In the genomic region with DNA sequence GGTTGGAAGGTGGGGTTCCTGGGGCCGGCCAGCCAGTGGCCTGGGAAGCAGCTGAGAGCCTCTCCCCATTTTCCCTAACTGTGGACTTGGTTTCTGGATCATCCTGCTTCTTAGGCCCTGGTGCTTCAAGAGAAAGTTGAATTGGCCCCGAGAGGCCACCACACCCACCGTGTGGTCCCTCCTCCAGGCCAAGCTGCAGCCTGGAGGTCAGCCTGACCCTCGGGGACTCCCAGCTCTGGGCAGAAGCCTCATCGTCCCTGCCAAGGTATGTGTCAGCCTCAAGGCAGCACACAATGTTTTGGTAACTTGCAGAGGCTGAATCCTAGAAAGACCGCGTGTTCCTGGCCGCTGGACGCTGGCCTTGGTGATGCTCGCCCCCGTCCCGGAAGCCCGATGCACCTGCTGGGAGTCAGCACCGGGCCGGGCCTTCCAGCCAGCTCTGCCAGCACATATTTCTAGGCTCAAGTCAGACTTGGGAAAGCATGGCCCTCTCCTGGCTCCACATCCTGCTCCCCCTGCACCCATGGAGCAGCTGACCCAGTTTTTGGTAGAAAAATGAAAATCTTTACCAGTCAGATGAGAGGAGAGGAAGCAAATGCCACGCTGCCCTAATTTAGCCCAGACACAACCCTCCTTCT, we compare ENCODE assay signal across 10 cellular contexts.
DNase-seq lines count a peak whose midpoint lies in the region; ATAC-seq lines count a peak whose summit lies in the region.
"Had no signal": no experiment of that assay in that cellular context is flagged by ENCODE, and none has a peak within 500 bp of the region (broad histone marks: within the 10 kb centered on the region; RNA-seq: fewer than 3 reads in every experiment).

No MANE protein-coding gene starts in this region.

- no peaks in the 10 kb centered on the region for H3K9me3 Mint-ChIP-seq in activated CD8-positive, alpha-beta memory T cell treated with anti-CD3 and anti-CD28 coated beads, Interleukin-2, amount 10 ng/mL, durations not matched to agents 7 days and 5 days (ENCODE audit: low read depth)

- H3K36me3 Mint-ChIP-seq in activated CD8-positive, alpha-beta memory T cell treated with anti-CD3 and anti-CD28 coated beads, Interleukin-2, amount 10 ng/mL, durations not matched to agents 7 days and 5 days, result peaks cover 3% of the 10 kb centered on the region

- H3K4me1 Mint-ChIP-seq in activated CD8-positive, alpha-beta memory T cell treated with anti-CD3 and anti-CD28 coated beads, Interleukin-2, amount 10 ng/mL, durations not matched to agents 7 days and 5 days, result peaks cover 43% of the 10 kb centered on the region

- no peaks in the 10 kb centered on the region for H3K4me1 ChIP-seq in urinary bladder (ENCODE audit: insufficient read depth)

- no peak overlapping the region for H3K4me3 ChIP-seq in urinary bladder (ENCODE audit: low read depth, low read length)

- WGBS in urinary bladder, result 28% methylated on average over 16 of the region's 16 CpGs

- ATAC-seq in activated CD8-positive, alpha-beta memory T cell treated with anti-CD3 and anti-CD28 coated beads, Interleukin-2, amount 10 ng/mL, durations not matched to agents 7 days and 5 days, result no peak
- no peak for ATAC-seq in HG02588 (IDR thresholded peaks at IDR 0.05; ENCODE audit: unreplicated experiment)

- peaks cover 66% of the 10 kb centered on the region for H3K27me3 Mint-ChIP-seq in activated CD8-positive, alpha-beta memory T cell treated with anti-CD3 and anti-CD28 coated beads, Interleukin-2, amount 10 ng/mL, durations not matched to agents 7 days and 5 days

- peak; percentile 40 for DNase-seq in activated CD8-positive, alpha-beta memory T cell treated with anti-CD3 and anti-CD28 coated beads, Interleukin-2, amount 10 ng/mL, durations not matched to agents 7 days and 5 days
- no peak for DNase-seq in activated CD8-positive, alpha-beta memory T cell treated with anti-CD3 and anti-CD28 coated beads, Interleukin-2, amount 50 U/mL, for 48 hours
- DNase-seq in cerebellar cortex (ENCODE audit: low spot score) (peak; percentile 77), mesenteric fat pad (ENCODE audit: low spot score) (peak; percentile 92), NCI-H2227 (lab: John Stamatoyannopoulos, UW; ENCODE audit: unreplicated experiment) (no peak), NCI-H526 (lab: John Stamatoyannopoulos, UW) (no peak)
- DNase-seq: Calu3, NCI-H1930 had no signal

- peak overlapping the region; percentile 86 for H3K27ac Mint-ChIP-seq in activated CD8-positive, alpha-beta memory T cell treated with anti-CD3 and anti-CD28 coated beads, Interleukin-2, amount 10 ng/mL, durations not matched to agents 7 days and 5 days

- H3K4me3 Mint-ChIP-seq in activated CD8-positive, alpha-beta memory T cell treated with anti-CD3 and anti-CD28 coated beads, Interleukin-2, amount 10 ng/mL, durations not matched to agents 7 days and 5 days, result peak overlapping the region; percentile 63

- no peaks in the 10 kb centered on the region for H3K36me3 ChIP-seq in urinary bladder (ENCODE audit: insufficient read depth)

- H3K27ac ChIP-seq in urinary bladder (ENCODE audit: low read depth), result peak overlapping the region; percentile 15

- CTCF ChIA-PET in activated CD8-positive, alpha-beta memory T cell treated with anti-CD3 and anti-CD28 coated beads, Interleukin-2, amount 10 ng/mL, durations not matched to agents 7 days and 5 days (lab: Charles Lee), result interaction anchor here (1.2 to 5.1 kb wide), 6 partner anchors 15 to 236 kb away, joined by 3 to 23 read pairs (median 4); no protein-coding TSS in a partner anchor

Comparison
In these comparisons a context has a peak if more than half of its experiments do, and no peak if none do; other contexts are left out.
1. DNase-seq: peak in activated CD8-positive, alpha-beta memory T cell treated with anti-CD3 and anti-CD28 coated beads, Interleukin-2, amount 10 ng/mL, durations not matched to agents 7 days and 5 days (single experiment), cerebellar cortex (single experiment) and mesenteric fat pad (single experiment); none in activated CD8-positive, alpha-beta memory T cell treated with anti-CD3 and anti-CD28 coated beads, Interleukin-2, amount 50 U/mL, for 48 hours (single experiment), NCI-H2227 (single experiment) and NCI-H526 (0 of 2).